ENCODE assay signal across 1 cellular context in the genomic region with DNA sequence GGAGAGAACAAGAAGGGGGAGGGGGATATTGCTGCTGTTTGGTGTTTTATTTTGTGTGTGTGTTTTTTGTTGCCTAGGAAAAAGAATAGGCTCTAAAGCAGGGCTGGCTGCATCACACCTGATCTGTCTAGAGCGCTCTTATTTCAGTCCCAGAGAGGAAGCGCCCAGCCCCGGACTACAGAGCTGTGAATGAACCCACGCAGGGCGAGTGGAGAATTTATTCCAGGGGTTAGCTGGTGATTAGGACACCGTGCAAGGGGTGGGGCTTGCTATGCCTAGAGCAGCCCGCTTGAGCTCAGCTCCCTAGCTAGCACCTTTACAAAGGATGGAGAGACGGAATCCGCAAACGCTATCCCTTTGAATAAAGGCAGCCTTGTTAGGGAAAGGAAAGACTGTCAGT.
TF ChIP-seq lines count a peak whose summit lies in the region.

No MANE protein-coding gene starts in this region.

TF ChIP-seq in IMR-90, 13 proteins besides CTCF, POLR2A, EP300 and RAD21 (continued from another document):
- TF ChIP-seq, protein P1, sequence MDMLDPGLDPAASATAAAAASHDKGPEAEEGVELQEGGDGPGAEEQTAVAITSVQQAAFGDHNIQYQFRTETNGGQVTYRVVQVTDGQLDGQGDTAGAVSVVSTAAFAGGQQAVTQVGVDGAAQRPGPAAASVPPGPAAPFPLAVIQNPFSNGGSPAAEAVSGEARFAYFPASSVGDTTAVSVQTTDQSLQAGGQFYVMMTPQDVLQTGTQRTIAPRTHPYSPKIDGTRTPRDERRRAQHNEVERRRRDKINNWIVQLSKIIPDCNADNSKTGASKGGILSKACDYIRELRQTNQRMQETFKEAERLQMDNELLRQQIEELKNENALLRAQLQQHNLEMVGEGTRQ (IDR thresholded peaks at IDR 0.05; ENCODE audit: low read depth, low read length) = no peak
- TF ChIP-seq BHLHE40 (IDR thresholded peaks at IDR 0.05; ENCODE audit: low read depth, low read length) = no peak
- TF ChIP-seq RFX5 (IDR thresholded peaks at IDR 0.05; ENCODE audit: low read depth, low read length) = no peak
